1 cellular context compared by ENCODE assay signal in genomic region chr9:73157811-73158210, GRCh38.
TF ChIP-seq lines count a peak whose summit lies in the region.

No MANE protein-coding gene starts in this region.

TF ChIP-seq in SK-N-SH, 30 proteins besides CTCF, POLR2A, EP300 and RAD21 (continued from another document):
- TF ChIP-seq ZBTB33 (IDR thresholded peaks at IDR 0.05; ENCODE audit: borderline replicate concordance, low read depth), result no peak
- TF ChIP-seq SIN3A (IDR thresholded peaks at IDR 0.05; ENCODE audit: borderline replicate concordance, low read depth, low read length), result no peak
